ENCODE assay signal across 19 cellular contexts in the genomic region with DNA sequence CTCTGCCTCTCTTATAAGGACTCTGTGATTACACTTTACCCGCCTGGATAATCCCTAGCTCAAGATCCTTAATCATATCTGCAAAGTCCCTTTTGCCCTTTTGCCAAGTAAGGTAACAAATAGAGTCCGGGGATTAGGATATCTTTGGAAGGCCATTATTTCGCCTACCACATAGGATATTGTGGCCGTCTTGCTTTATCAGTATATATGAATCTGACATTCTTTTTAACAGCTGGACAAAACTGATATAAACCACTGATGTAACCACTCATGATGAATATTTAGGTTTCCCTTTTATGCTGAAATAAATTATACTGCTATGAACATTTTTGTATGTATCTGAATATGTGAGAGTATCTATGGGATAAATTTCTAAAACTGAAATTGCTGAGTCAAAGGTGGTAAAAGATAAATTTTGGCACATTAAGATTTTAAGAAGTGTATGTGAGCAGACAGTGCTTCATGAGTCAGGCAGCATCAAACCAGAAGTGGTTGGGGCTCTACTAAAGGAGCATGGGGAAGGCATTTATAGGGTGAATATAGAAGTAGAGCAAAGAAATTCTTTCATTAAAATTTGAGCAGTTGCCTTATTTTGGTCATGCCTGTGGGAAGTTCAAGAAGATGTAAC. TPM values are rescaled to one million over a fixed set of nuclear protein-coding genes. Genes with fewer than 3 reads are reported as not detected.
DNase-seq lines count a peak whose midpoint lies in the region; ATAC-seq and TF ChIP-seq lines count a peak whose summit lies in the region.
"Had no signal": no experiment of that assay in that cellular context is flagged by ENCODE, and none has a peak within 500 bp of the region (broad histone marks: within the 10 kb centered on the region; RNA-seq: fewer than 3 reads in every experiment).

No MANE protein-coding gene starts in this region.

- no peak overlapping the region for H3K4me3 ChIP-seq in GM23248
- H3K4me3 ChIP-seq: BLaER1 treated with 17β-estradiol and CSF1 and Interleukin-3, amounts not matched to agents 10 nM and 100 nM; lung; SJSA1; thoracic aorta had no signal

- peak; percentile 5 for DNase-seq in activated CD8-positive, alpha-beta T cell treated with anti-CD3 and anti-CD28 coated beads for 36 hours
- DNase-seq in activated CD8-positive, alpha-beta T cell treated with anti-CD3 and anti-CD28 coated beads, Interleukin-2, amount 10 ng/mL, durations not matched to agents 7 days and 5 days, result no peak
- DNase-seq in GM23248 (peak; percentile 14), osteocyte (ENCODE audit: extremely low spot score, unreplicated experiment) (no peak), SKM-1 (lab: John Stamatoyannopoulos, UW; ENCODE audit: unreplicated experiment) (no peak), LoVo (ENCODE audit: low spot score) (no peak)
- DNase-seq in activated naive CD8-positive, alpha-beta T cell treated with anti-CD3 and anti-CD28 coated beads for 36 hours, result no peak
- no peak for DNase-seq in activated effector memory CD4-positive, alpha-beta T cell treated with anti-CD3 and anti-CD28 coated beads, Interleukin-2, amount 50 U/mL, for 16 hours
- DNase-seq: activated B cell treated with CpG ODN at 0.5 μM for 24 hours; activated gamma-delta T cell treated with Interleukin-2 at 50 U/mL for 16 hours; kidney; right cardiac atrium; stimulated activated CD4-positive, alpha-beta T cell treated with anti-CD3 and anti-CD28 coated beads, Interleukin-15, amount 100 ng/mL, for 24 hours had no signal

- 82 to 84% methylated on average over 4 of the region's 4 CpGs for WGBS in GM23248 (ENCODE audit: low coverage in 1 of 2, low lambda C conversion rate in 2 of 2, missing lambda C conversion rate in 2 of 2), 2 experiments

- no peaks in the 10 kb centered on the region for H3K9me3 ChIP-seq in GM23248 (ENCODE audit: low read depth)
- H3K9me3 ChIP-seq: SJSA1, thoracic aorta had no signal

- intact Hi-C loops in activated CD8-positive, alpha-beta T cell treated with anti-CD3 and anti-CD28 coated beads for 36 hours (cut with micrococcal nuclease), result loop anchor here (10.0 kb wide), 1 partner anchor 45 kb away; the partner anchor contains the start of genes AVL9 and LSM5

- no peak overlapping the region for H3K27ac ChIP-seq in GM23248
- H3K27ac ChIP-seq: BLaER1 treated with 17β-estradiol and CSF1 and Interleukin-3, amounts not matched to agents 10 nM and 100 nM; SJSA1; thoracic aorta had no signal

- no peak overlapping the region for H2AFZ ChIP-seq in GM23248

- no peak overlapping the region for H3K9ac ChIP-seq in GM23248
- H3K9ac ChIP-seq: BLaER1 treated with 17β-estradiol and CSF1 and Interleukin-3, amounts not matched to agents 10 nM and 100 nM had no signal

- no peak for TF ChIP-seq CTCF in activated CD8-positive, alpha-beta T cell treated with anti-CD3 and anti-CD28 coated beads for 36 hours (IDR thresholded peaks at IDR 0.05)
- TF ChIP-seq CTCF in osteocyte (IDR thresholded peaks at IDR 0.05), result no peak

- no peaks in the 10 kb centered on the region for H3K27me3 ChIP-seq in GM23248 (replicated peaks; ENCODE audit: insufficient read depth)
- H3K27me3 ChIP-seq: BLaER1 treated with 17β-estradiol and CSF1 and Interleukin-3, amounts not matched to agents 10 nM and 100 nM; SJSA1 had no signal

- no peaks in the 10 kb centered on the region for H3K27me3 Mint-ChIP-seq in activated CD8-positive, alpha-beta T cell treated with anti-CD3 and anti-CD28 coated beads for 36 hours
- H3K27me3 Mint-ChIP-seq in activated CD8-positive, alpha-beta T cell treated with anti-CD3 and anti-CD28 coated beads, Interleukin-2, amount 10 ng/mL, durations not matched to agents 7 days and 5 days (ENCODE audit: low read depth), result no peaks in the 10 kb centered on the region
- H3K27me3 Mint-ChIP-seq in activated naive CD8-positive, alpha-beta T cell treated with anti-CD3 and anti-CD28 coated beads for 36 hours, result no peaks in the 10 kb centered on the region
- no peaks in the 10 kb centered on the region for H3K27me3 Mint-ChIP-seq in osteocyte (ENCODE audit: unreplicated experiment)
- H3K27me3 Mint-ChIP-seq: activated B cell treated with CpG ODN at 0.5 μM for 24 hours had no signal

- no peak overlapping the region for H3K4me3 Mint-ChIP-seq in activated CD8-positive, alpha-beta T cell treated with anti-CD3 and anti-CD28 coated beads for 36 hours
- no peak overlapping the region for H3K4me3 Mint-ChIP-seq in activated CD8-positive, alpha-beta T cell treated with anti-CD3 and anti-CD28 coated beads, Interleukin-2, amount 10 ng/mL, durations not matched to agents 7 days and 5 days
- H3K4me3 Mint-ChIP-seq in activated naive CD8-positive, alpha-beta T cell treated with anti-CD3 and anti-CD28 coated beads for 36 hours, result no peak overlapping the region
- H3K4me3 Mint-ChIP-seq in osteocyte (ENCODE audit: unreplicated experiment), result no peak overlapping the region
- H3K4me3 Mint-ChIP-seq: activated B cell treated with CpG ODN at 0.5 μM for 24 hours had no signal

- peaks cover 16% of the 10 kb centered on the region; the same call in 1 of the 2 replicates for H3F3A ChIP-seq in GM23248 (ENCODE audit: insufficient read depth)

- H3K36me3 Mint-ChIP-seq in activated CD8-positive, alpha-beta T cell treated with anti-CD3 and anti-CD28 coated beads for 36 hours (ENCODE audit: low read depth), result peaks cover 29% of the 10 kb centered on the region
- peaks cover 36% of the 10 kb centered on the region for H3K36me3 Mint-ChIP-seq in activated CD8-positive, alpha-beta T cell treated with anti-CD3 and anti-CD28 coated beads, Interleukin-2, amount 10 ng/mL, durations not matched to agents 7 days and 5 days (ENCODE audit: low read depth)
- H3K36me3 Mint-ChIP-seq in activated naive CD8-positive, alpha-beta T cell treated with anti-CD3 and anti-CD28 coated beads for 36 hours, result peaks cover 18% of the 10 kb centered on the region
- H3K36me3 Mint-ChIP-seq in osteocyte (ENCODE audit: unreplicated experiment), result peaks cover 14% of the 10 kb centered on the region

- no peaks in the 10 kb centered on the region for H3K9me2 ChIP-seq in GM23248 (ENCODE audit: insufficient read depth)

- POLR2A ChIA-PET in activated CD8-positive, alpha-beta T cell treated with anti-CD3 and anti-CD28 coated beads for 36 hours (lab: Charles Lee), result no interaction called here
- POLR2A ChIA-PET in activated CD8-positive, alpha-beta T cell treated with anti-CD3 and anti-CD28 coated beads, Interleukin-2, amount 10 ng/mL, durations not matched to agents 7 days and 5 days (lab: Charles Lee), result no interaction called here

- H3K4me1 ChIP-seq in GM23248 (ENCODE audit: insufficient read depth), result peaks cover 9% of the 10 kb centered on the region

- peaks cover 98% of the 10 kb centered on the region for H3K79me2 ChIP-seq in GM23248 (ENCODE audit: insufficient read depth)

- in situ Hi-C loops in GM23248 (cut with MboI), result no loop called here

- peak; percentile 71 for ATAC-seq in activated CD8-positive, alpha-beta T cell treated with anti-CD3 and anti-CD28 coated beads for 36 hours
- no peak for ATAC-seq in activated CD8-positive, alpha-beta T cell treated with anti-CD3 and anti-CD28 coated beads, Interleukin-2, amount 10 ng/mL, durations not matched to agents 7 days and 5 days
- ATAC-seq: esophagus mucosa, HepG2, right cardiac atrium had no signal

- peaks cover 4% of the 10 kb centered on the region; the same call in 1 of the 2 replicates for H4K20me1 ChIP-seq in GM23248 (ENCODE audit: insufficient read depth)

- peaks cover 5% of the 10 kb centered on the region; the same call in 1 of the 2 replicates for H3K36me3 ChIP-seq in GM23248 (ENCODE audit: low read depth)

- H3K4me1 Mint-ChIP-seq in activated CD8-positive, alpha-beta T cell treated with anti-CD3 and anti-CD28 coated beads for 36 hours (ENCODE audit: low read depth), result peaks cover 42% of the 10 kb centered on the region
- peaks cover 7% of the 10 kb centered on the region for H3K4me1 Mint-ChIP-seq in activated CD8-positive, alpha-beta T cell treated with anti-CD3 and anti-CD28 coated beads, Interleukin-2, amount 10 ng/mL, durations not matched to agents 7 days and 5 days (ENCODE audit: low read depth)
- H3K4me1 Mint-ChIP-seq in activated naive CD8-positive, alpha-beta T cell treated with anti-CD3 and anti-CD28 coated beads for 36 hours, result peaks cover 32% of the 10 kb centered on the region
- H3K4me1 Mint-ChIP-seq in osteocyte (ENCODE audit: unreplicated experiment), result peaks cover 10% of the 10 kb centered on the region

- H3K4me2 ChIP-seq in GM23248 (ENCODE audit: unreplicated experiment), result no peak overlapping the region
- H3K4me2 ChIP-seq: BLaER1 treated with 17β-estradiol and CSF1 and Interleukin-3, amounts not matched to agents 10 nM and 100 nM had no signal

- peak overlapping the region; percentile 70 for H3K27ac Mint-ChIP-seq in activated CD8-positive, alpha-beta T cell treated with anti-CD3 and anti-CD28 coated beads for 36 hours
- H3K27ac Mint-ChIP-seq in activated CD8-positive, alpha-beta T cell treated with anti-CD3 and anti-CD28 coated beads, Interleukin-2, amount 10 ng/mL, durations not matched to agents 7 days and 5 days, result no peak overlapping the region
- peak overlapping the region; percentile 30 for H3K27ac Mint-ChIP-seq in activated naive CD8-positive, alpha-beta T cell treated with anti-CD3 and anti-CD28 coated beads for 36 hours
- peak overlapping the region; percentile 42 for H3K27ac Mint-ChIP-seq in osteocyte (ENCODE audit: unreplicated experiment)
- H3K27ac Mint-ChIP-seq: activated B cell treated with CpG ODN at 0.5 μM for 24 hours had no signal

- H3K9me3 Mint-ChIP-seq in activated CD8-positive, alpha-beta T cell treated with anti-CD3 and anti-CD28 coated beads for 36 hours, result no peaks in the 10 kb centered on the region
- no peaks in the 10 kb centered on the region for H3K9me3 Mint-ChIP-seq in activated CD8-positive, alpha-beta T cell treated with anti-CD3 and anti-CD28 coated beads, Interleukin-2, amount 10 ng/mL, durations not matched to agents 7 days and 5 days (ENCODE audit: insufficient read depth)
- no peaks in the 10 kb centered on the region for H3K9me3 Mint-ChIP-seq in activated naive CD8-positive, alpha-beta T cell treated with anti-CD3 and anti-CD28 coated beads for 36 hours
- no peaks in the 10 kb centered on the region for H3K9me3 Mint-ChIP-seq in osteocyte (ENCODE audit: unreplicated experiment)
- H3K9me3 Mint-ChIP-seq: activated B cell treated with CpG ODN at 0.5 μM for 24 hours had no signal

- CTCF ChIA-PET in activated CD8-positive, alpha-beta T cell treated with anti-CD3 and anti-CD28 coated beads for 36 hours (lab: Charles Lee), result interaction anchor here (1.1 kb wide), 1 partner anchor 48 kb away, joined by 3 read pairs; no protein-coding TSS in a partner anchor
- CTCF ChIA-PET in activated CD8-positive, alpha-beta T cell treated with anti-CD3 and anti-CD28 coated beads, Interleukin-2, amount 10 ng/mL, durations not matched to agents 7 days and 5 days (lab: Charles Lee), result no interaction called here

RNA-seq across cellular contexts. Expression of gene AVL9, which starts 44.7 kb away (rescaled TPM):
- 10 to 100 TPM; 54.0 to 63.5 TPM for total RNA-seq in activated CD8-positive, alpha-beta T cell treated with anti-CD3 and anti-CD28 coated beads for 36 hours
- 10 to 100 TPM; 29.6 to 30.1 TPM for total RNA-seq in activated CD8-positive, alpha-beta T cell treated with anti-CD3 and anti-CD28 coated beads, Interleukin-2, amount 10 ng/mL, durations not matched to agents 7 days and 5 days
- 12.0 and 13.3 TPM in 2 replicates for total RNA-seq in GM23248 (2014; rRNA removed; shearing (Covaris generic))
- 5.1 and 7.2 TPM in 2 replicates for polyA plus RNA-seq in GM23248 (2016; fragmentation: Nextera tagmentation; extraction: Ambion mirVana)
- total RNA-seq in activated naive CD8-positive, alpha-beta T cell treated with anti-CD3 and anti-CD28 coated beads for 36 hours, result 10 to 100 TPM; 56.9 to 59.9 TPM
- total RNA-seq in osteocyte, result 21.2 and 28.4 TPM in 2 replicates

RNA-seq across cellular contexts. Expression of gene LSM5, which starts 49.9 kb away (rescaled TPM):
- total RNA-seq in activated CD8-positive, alpha-beta T cell treated with anti-CD3 and anti-CD28 coated beads for 36 hours, result 100 to 1,000 TPM; 122 to 124 TPM
- total RNA-seq in activated CD8-positive, alpha-beta T cell treated with anti-CD3 and anti-CD28 coated beads, Interleukin-2, amount 10 ng/mL, durations not matched to agents 7 days and 5 days, result 10 to 100 TPM; 94.4 to 97.1 TPM
- total RNA-seq in GM23248 (2014; rRNA removed; shearing (Covaris generic)), result 19.7 and 34.4 TPM in 2 replicates
- 110 and 117 TPM in 2 replicates for polyA plus RNA-seq in GM23248 (2016; fragmentation: Nextera tagmentation; extraction: Ambion mirVana)
- 100 to 1,000 TPM; 157 to 158 TPM for total RNA-seq in activated naive CD8-positive, alpha-beta T cell treated with anti-CD3 and anti-CD28 coated beads for 36 hours
- 32.7 and 35.5 TPM in 2 replicates for total RNA-seq in osteocyte

Comparison
In these comparisons a context has a peak if more than half of its experiments do, and no peak if none do; other contexts are left out.
1. DNase-seq: peak in activated CD8-positive, alpha-beta T cell treated with anti-CD3 and anti-CD28 coated beads for 36 hours (single experiment) and GM23248 (single experiment); none in activated CD8-positive, alpha-beta T cell treated with anti-CD3 and anti-CD28 coated beads, Interleukin-2, amount 10 ng/mL, durations not matched to agents 7 days and 5 days (single experiment), activated naive CD8-positive, alpha-beta T cell treated with anti-CD3 and anti-CD28 coated beads for 36 hours (single experiment), osteocyte (single experiment), SKM-1 (single experiment), LoVo (single experiment) and activated effector memory CD4-positive, alpha-beta T cell treated with anti-CD3 and anti-CD28 coated beads, Interleukin-2, amount 50 U/mL, for 16 hours (single experiment).